24 cellular contexts compared by ENCODE assay signal in genomic region chr18:69138088-69138487, GRCh38.
"Had no signal": no experiment of that assay in that cellular context is flagged by ENCODE, and none has a peak within 500 bp of the region (broad histone marks: within the 10 kb centered on the region; RNA-seq: fewer than 3 reads in every experiment).

No MANE protein-coding gene starts in this region.

- H3K4me2 ChIP-seq: hepatocyte had no signal

- H3K79me2 ChIP-seq: hepatocyte had no signal

- H3K27ac ChIP-seq: colonic mucosa, coronary artery, dorsolateral prefrontal cortex, epithelial cell of prostate, esophagus muscularis mucosa, esophagus squamous epithelium, foreskin keratinocyte, gastroesophageal sphincter, heart left ventricle, heart right ventricle, hepatocyte had no signal

- H3K9me3 ChIP-seq: colonic mucosa had no signal

- H3K36me3 ChIP-seq: colonic mucosa, esophagus muscularis mucosa, esophagus squamous epithelium, gastroesophageal sphincter, heart left ventricle, heart right ventricle had no signal

- DNase-seq: colonic mucosa; cortex of kidney; dermis blood vessel endothelial cell; dorsolateral prefrontal cortex; effector CD4-positive, alpha-beta T cell; effector CD8-positive, alpha-beta T cell; effector memory CD4-positive, alpha-beta T cell; effector memory CD8-positive, alpha-beta T cell; endodermal cell; erythroblast; esophagus squamous epithelium; foreskin fibroblast; foreskin keratinocyte; foreskin melanocyte; glutamatergic neuron; head of caudate nucleus; heart left ventricle; heart right ventricle had no signal

- ATAC-seq: effector memory CD8-positive, alpha-beta T cell; esophagus mucosa; foreskin keratinocyte; gastroesophageal sphincter; heart left ventricle; heart right ventricle had no signal

- H2AFZ ChIP-seq: hepatocyte had no signal

- H3K4me1 ChIP-seq: colonic mucosa, esophagus muscularis mucosa, esophagus squamous epithelium, foreskin keratinocyte, gastroesophageal sphincter had no signal

- H3K4me3 ChIP-seq: colonic mucosa, coronary artery, dorsolateral prefrontal cortex, esophagus muscularis mucosa, esophagus squamous epithelium, gastroesophageal sphincter, heart left ventricle, heart right ventricle, hepatocyte had no signal

- H3K27me3 ChIP-seq: colonic mucosa, dorsolateral prefrontal cortex, esophagus muscularis mucosa, esophagus squamous epithelium, foreskin keratinocyte, gastroesophageal sphincter, heart left ventricle, heart right ventricle, hepatocyte had no signal
